Comparison of ENCODE assay signal across 8 cellular contexts in genomic region chr1:156021087-156021416, GRCh38. TPM values are rescaled to one million over a fixed set of nuclear protein-coding genes. Genes with fewer than 3 reads are reported as not detected.
DNase-seq lines count a peak whose midpoint lies in the region; ATAC-seq and TF ChIP-seq lines count a peak whose summit lies in the region.

No MANE protein-coding gene starts in this region.

- H4K20me1 ChIP-seq in mammary epithelial cell (ENCODE audit: insufficient read depth, low read length): no peaks in the 10 kb centered on the region

- in situ Hi-C loops in mammary epithelial cell (cut with MboI; ENCODE audit: low sequenced_read_pairs in 2 of 2): no loop called here

- H3K9ac ChIP-seq in HUES64 (ENCODE audit: low read depth, low read length): no peak overlapping the region
- no peak overlapping the region for H3K9ac ChIP-seq in mammary epithelial cell (ENCODE audit: insufficient read depth, low read length)
- H3K9ac ChIP-seq in muscle layer of colon (ENCODE audit: low read length): no peak overlapping the region

- CTCF ChIA-PET in mammary epithelial cell (lab: Charles Lee; ENCODE audit: low non-redundant PET): no interaction called here

- peak overlapping the region; percentile 89 for H2AFZ ChIP-seq in mammary epithelial cell (ENCODE audit: low read depth, low read length)

- H3K9me3 ChIP-seq in HUES64 (ENCODE audit: insufficient read depth, low read depth, low read length): no peaks in the 10 kb centered on the region
- no peaks in the 10 kb centered on the region for H3K9me3 ChIP-seq in mammary epithelial cell (replicated peaks; ENCODE audit: insufficient read depth, low read length)
- no peaks in the 10 kb centered on the region for H3K9me3 ChIP-seq in muscle layer of colon (ENCODE audit: low read length)

- no TSS peak for BruUV-seq in mammary epithelial cell (replicated peaks; lab: Mats Ljungman, UMichigan)

- H3K36me3 ChIP-seq in HUES64 (ENCODE audit: insufficient read depth, low read length) (peaks cover 34% of the 10 kb centered on the region), mammary epithelial cell (ENCODE audit: insufficient read depth, low read length) (peaks cover 14% of the 10 kb centered on the region), muscle layer of colon (ENCODE audit: insufficient read depth, low read length) (peaks cover 8% of the 10 kb centered on the region)

- peak overlapping the region; percentile 95 for H3K4me3 ChIP-seq in HUES64 (ENCODE audit: low read length)
- peak overlapping the region; percentile 40 to 91 (median 69) for H3K4me3 ChIP-seq in mammary epithelial cell (replicated peaks in 1 of 3; ENCODE audit: insufficient read depth in 1 of 3, low read depth in 2 of 3, low read length in 3 of 3)
- peak overlapping the region; percentile 73 to 74 for H3K4me3 ChIP-seq in muscle layer of colon (ENCODE audit: low read depth in 1 of 2, low read length in 2 of 2)

- DNase-seq in mammary epithelial cell: no peak
- no peak for DNase-seq in anterior cingulate cortex (lab: John Stamatoyannopoulos, UW)
- no peak for DNase-seq in central memory CD4-positive, alpha-beta T cell
- DNase-seq in SKM-1 (lab: John Stamatoyannopoulos, UW; ENCODE audit: unreplicated experiment): no peak

- H3K27me3 ChIP-seq in HUES64 (ENCODE audit: insufficient read depth, low read length) (peaks cover 10% of the 10 kb centered on the region; the same call in 1 of the 2 replicates), mammary epithelial cell (ENCODE audit: insufficient read depth, low read length) (no peaks in the 10 kb centered on the region), muscle layer of colon (ENCODE audit: control insufficient read depth in 1 of 2, insufficient read depth in 2 of 2, low read length in 2 of 2) (no peaks in the 10 kb centered on the region)

- peaks cover 8% of the 10 kb centered on the region for H3K4me1 ChIP-seq in HUES64 (ENCODE audit: insufficient read depth, low read length)
- H3K4me1 ChIP-seq in mammary epithelial cell (ENCODE audit: insufficient read depth, low read length): peaks cover 14% of the 10 kb centered on the region
- H3K4me1 ChIP-seq in muscle layer of colon (ENCODE audit: insufficient read depth, low read length): peaks cover 10% of the 10 kb centered on the region

- no peak for ATAC-seq in GM21423 (IDR thresholded peaks at IDR 0.05; ENCODE audit: unreplicated experiment)

- intact Hi-C loops in mammary epithelial cell (cut with micrococcal nuclease): loop anchor here (1.0 to 2.0 kb wide), 2 partner anchors 22 to 32 kb away; partner anchors contain the start of gene UBQLN4

- H3K79me2 ChIP-seq in mammary epithelial cell (ENCODE audit: insufficient read depth, low read length): peaks cover 33% of the 10 kb centered on the region

- 17% methylated on average over 5 of the region's 5 CpGs for WGBS in HUES64
- 2% methylated on average over 5 of the region's 5 CpGs for WGBS in mammary epithelial cell (ENCODE audit: low coverage, missing lambda C conversion rate)

- dilution Hi-C loops in mammary epithelial cell (cut with HindIII; ENCODE audit: low sequenced_read_pairs): no loop called here

- peak overlapping the region; percentile 86 for H3K4me2 ChIP-seq in mammary epithelial cell (ENCODE audit: insufficient read depth, low read depth, low read length)

- TF ChIP-seq CTCF in 22Rv1 (IDR thresholded peaks at IDR 0.05) (no peak), mammary epithelial cell (conservative IDR thresholded peaks at IDR 0.05 in 1 of 2, IDR thresholded peaks at IDR 0.05 in 1 of 2; ENCODE audit: extremely low read depth in 1 of 2, insufficient read depth in 1 of 2, low read depth in 1 of 2, low read length in 2 of 2) (no peak)

- H3K27ac ChIP-seq in 22Rv1: peak overlapping the region; percentile 61
- H3K27ac ChIP-seq in HUES64 (ENCODE audit: low read depth, low read length): no peak overlapping the region
- H3K27ac ChIP-seq in mammary epithelial cell (ENCODE audit: insufficient read depth, low read depth, low read length): no peak overlapping the region
- peak overlapping the region; percentile 80 for H3K27ac ChIP-seq in muscle layer of colon (ENCODE audit: low read depth, low read length)

RNA-seq across cellular contexts. Expression of gene SSR2, which starts 0.3 kb away (rescaled TPM):
- polyA plus RNA-seq in HUES64 (2013, experiment 1 of 2): 191 TPM
- 190 TPM for polyA plus RNA-seq in HUES64 (2013, experiment 2 of 2)
- 100 to 1,000 TPM; 158 to 195 TPM for total RNA-seq in mammary epithelial cell
- polyA plus RNA-seq in mammary epithelial cell: 511 TPM
- 194 TPM for polyA minus RNA-seq in mammary epithelial cell

RNA-seq across cellular contexts. Expression of gene UBQLN4, which starts 32.5 kb away (rescaled TPM):
- polyA plus RNA-seq in HUES64 (2013, experiment 1 of 2): 41.6 TPM
- 41.3 TPM for polyA plus RNA-seq in HUES64 (2013, experiment 2 of 2)
- 10 to 100 TPM; 20.3 to 39.9 TPM for total RNA-seq in mammary epithelial cell
- polyA plus RNA-seq in mammary epithelial cell: 34.3 TPM
- 57.3 TPM for polyA minus RNA-seq in mammary epithelial cell

RNA-seq across cellular contexts. Expression of gene LAMTOR2, which starts 33.5 kb away (rescaled TPM):
- polyA plus RNA-seq in HUES64 (2013, experiment 1 of 2): 66.4 TPM
- polyA plus RNA-seq in HUES64 (2013, experiment 2 of 2): 72.2 TPM
- 10 to 100 TPM; 43.7 to 71.3 TPM for total RNA-seq in mammary epithelial cell
- polyA plus RNA-seq in mammary epithelial cell: 128 TPM
- 82.3 TPM for polyA minus RNA-seq in mammary epithelial cell

RNA-seq across cellular contexts. Expression of gene RAB25, which starts 39.9 kb away (rescaled TPM):
- 17.1 TPM for polyA plus RNA-seq in HUES64 (2013, experiment 1 of 2)
- polyA plus RNA-seq in HUES64 (2013, experiment 2 of 2): 21.3 TPM
- total RNA-seq in mammary epithelial cell: 10 to 100 TPM; 24.0 to 44.4 TPM
- polyA plus RNA-seq in mammary epithelial cell: 131 TPM
- polyA minus RNA-seq in mammary epithelial cell: 110 TPM

RNA-seq across cellular contexts. Expression of gene ARHGEF2, which starts 42.7 kb away (rescaled TPM):
- 43.1 TPM for polyA plus RNA-seq in HUES64 (2013, experiment 1 of 2)
- polyA plus RNA-seq in HUES64 (2013, experiment 2 of 2): 43.6 TPM
- 100 to 1,000 TPM in 1 of 2 donors, 10 to 100 TPM in 1; 79.4 to 161 TPM for total RNA-seq in mammary epithelial cell
- 69.9 TPM for polyA plus RNA-seq in mammary epithelial cell
- 60.4 TPM for polyA minus RNA-seq in mammary epithelial cell

Comparison
In these comparisons a context has a peak if more than half of its experiments do, and no peak if none do; other contexts are left out.
1. H3K27ac ChIP-seq: peak in 22Rv1 (single experiment) and muscle layer of colon (single experiment); none in HUES64 (single experiment) and mammary epithelial cell (single experiment).
2. Peak in every context shown above with its lines, with median percentiles within 50 percentile points of each other: H3K4me3 ChIP-seq.